Comparison of ENCODE assay signal across 1 cellular context in the genomic region with DNA sequence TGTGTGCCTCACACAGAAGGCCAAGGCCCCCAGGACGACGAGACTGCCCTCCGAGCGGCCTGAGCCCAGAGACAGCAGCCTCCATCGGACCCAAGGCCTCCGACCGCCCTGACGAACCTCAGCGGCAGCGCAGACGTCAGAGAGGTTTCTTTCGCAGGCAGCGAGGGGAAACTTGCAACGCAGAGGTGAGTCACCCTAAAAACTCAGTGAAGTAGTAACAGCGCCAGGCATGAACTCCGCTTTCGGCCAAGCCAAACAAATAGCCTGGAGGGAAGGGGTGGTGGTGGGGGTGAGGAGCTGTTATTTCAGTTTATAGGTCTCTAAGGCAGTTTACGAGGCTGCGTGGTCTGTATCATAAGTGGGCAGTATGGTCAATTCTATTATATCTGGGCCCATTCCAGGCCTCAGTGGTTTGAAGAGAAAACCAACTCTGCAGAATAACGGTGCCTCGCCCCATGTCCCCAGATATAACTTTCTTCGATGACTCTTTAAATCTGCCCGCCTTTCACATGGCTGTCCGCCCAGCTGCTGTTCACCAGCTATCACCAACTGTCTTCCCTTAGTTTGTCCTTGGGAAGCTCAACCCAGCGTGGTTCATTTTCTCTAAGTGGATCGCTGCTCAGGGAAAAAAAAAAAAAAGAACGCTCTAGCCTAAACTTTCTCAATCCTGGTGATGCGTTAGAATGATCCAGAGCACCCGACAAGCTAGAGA.
A peak's percentile ranks its signal among the peaks of the same experiment; 100 is the strongest.
TF ChIP-seq lines count a peak whose summit lies in the region.

No MANE protein-coding gene starts in this region.

TF ChIP-seq in HEK293, 187 proteins besides CTCF, POLR2A, EP300 and RAD21 (continued from another document):
- TF ChIP-seq, protein P1, sequence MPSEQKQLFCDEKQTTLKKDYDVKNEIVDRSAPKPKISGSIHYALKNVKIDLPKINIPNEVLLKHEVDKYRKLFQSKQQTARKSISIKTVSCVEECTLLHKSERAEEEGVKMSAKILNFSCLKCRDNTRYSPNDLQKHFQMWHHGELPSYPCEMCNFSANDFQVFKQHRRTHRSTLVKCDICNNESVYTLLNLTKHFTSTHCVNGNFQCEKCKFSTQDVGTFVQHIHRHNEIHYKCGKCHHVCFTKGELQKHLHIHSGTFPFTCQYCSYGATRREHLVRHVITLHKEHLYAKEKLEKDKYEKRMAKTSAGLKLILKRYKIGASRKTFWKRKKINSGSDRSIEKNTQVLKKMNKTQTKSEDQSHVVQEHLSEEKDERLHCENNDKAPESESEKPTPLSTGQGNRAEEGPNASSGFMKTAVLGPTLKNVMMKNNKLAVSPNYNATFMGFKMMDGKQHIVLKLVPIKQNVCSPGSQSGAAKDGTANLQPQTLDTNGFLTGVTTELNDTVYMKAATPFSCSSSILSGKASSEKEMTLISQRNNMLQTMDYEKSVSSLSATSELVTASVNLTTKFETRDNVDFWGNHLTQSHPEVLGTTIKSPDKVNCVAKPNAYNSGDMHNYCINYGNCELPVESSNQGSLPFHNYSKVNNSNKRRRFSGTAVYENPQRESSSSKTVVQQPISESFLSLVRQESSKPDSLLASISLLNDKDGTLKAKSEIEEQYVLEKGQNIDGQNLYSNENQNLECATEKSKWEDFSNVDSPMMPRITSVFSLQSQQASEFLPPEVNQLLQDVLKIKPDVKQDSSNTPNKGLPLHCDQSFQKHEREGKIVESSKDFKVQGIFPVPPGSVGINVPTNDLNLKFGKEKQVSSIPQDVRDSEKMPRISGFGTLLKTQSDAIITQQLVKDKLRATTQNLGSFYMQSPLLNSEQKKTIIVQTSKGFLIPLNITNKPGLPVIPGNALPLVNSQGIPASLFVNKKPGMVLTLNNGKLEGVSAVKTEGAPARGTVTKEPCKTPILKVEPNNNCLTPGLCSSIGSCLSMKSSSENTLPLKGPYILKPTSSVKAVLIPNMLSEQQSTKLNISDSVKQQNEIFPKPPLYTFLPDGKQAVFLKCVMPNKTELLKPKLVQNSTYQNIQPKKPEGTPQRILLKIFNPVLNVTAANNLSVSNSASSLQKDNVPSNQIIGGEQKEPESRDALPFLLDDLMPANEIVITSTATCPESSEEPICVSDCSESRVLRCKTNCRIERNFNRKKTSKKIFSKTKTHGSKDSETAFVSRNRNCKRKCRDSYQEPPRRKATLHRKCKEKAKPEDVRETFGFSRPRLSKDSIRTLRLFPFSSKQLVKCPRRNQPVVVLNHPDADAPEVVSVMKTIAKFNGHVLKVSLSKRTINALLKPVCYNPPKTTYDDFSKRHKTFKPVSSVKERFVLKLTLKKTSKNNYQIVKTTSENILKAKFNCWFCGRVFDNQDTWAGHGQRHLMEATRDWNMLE (tag by site-specific recombination; conservative IDR thresholded peaks at IDR 0.05; ENCODE audit: low read depth), result no peak
- TF ChIP-seq, protein P2, sequence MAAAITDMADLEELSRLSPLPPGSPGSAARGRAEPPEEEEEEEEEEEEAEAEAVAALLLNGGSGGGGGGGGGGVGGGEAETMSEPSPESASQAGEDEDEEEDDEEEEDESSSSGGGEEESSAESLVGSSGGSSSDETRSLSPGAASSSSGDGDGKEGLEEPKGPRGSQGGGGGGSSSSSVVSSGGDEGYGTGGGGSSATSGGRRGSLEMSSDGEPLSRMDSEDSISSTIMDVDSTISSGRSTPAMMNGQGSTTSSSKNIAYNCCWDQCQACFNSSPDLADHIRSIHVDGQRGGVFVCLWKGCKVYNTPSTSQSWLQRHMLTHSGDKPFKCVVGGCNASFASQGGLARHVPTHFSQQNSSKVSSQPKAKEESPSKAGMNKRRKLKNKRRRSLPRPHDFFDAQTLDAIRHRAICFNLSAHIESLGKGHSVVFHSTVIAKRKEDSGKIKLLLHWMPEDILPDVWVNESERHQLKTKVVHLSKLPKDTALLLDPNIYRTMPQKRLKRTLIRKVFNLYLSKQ (tag by site-specific recombination; IDR thresholded peaks at IDR 0.05; ENCODE audit: borderline replicate concordance), result no peak
- no peak for TF ChIP-seq ZNF292 (tag by site-specific recombination; IDR thresholded peaks at IDR 0.05; ENCODE audit: borderline replicate concordance, low read depth)
- TF ChIP-seq, protein P3, sequence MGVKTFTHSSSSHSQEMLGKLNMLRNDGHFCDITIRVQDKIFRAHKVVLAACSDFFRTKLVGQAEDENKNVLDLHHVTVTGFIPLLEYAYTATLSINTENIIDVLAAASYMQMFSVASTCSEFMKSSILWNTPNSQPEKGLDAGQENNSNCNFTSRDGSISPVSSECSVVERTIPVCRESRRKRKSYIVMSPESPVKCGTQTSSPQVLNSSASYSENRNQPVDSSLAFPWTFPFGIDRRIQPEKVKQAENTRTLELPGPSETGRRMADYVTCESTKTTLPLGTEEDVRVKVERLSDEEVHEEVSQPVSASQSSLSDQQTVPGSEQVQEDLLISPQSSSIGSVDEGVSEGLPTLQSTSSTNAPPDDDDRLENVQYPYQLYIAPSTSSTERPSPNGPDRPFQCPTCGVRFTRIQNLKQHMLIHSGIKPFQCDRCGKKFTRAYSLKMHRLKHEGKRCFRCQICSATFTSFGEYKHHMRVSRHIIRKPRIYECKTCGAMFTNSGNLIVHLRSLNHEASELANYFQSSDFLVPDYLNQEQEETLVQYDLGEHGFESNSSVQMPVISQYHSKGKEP (tag by site-specific recombination; IDR thresholded peaks at IDR 0.05), result no peak
- peak; percentile 85 for TF ChIP-seq EGR2 (tag by site-specific recombination; IDR thresholded peaks at IDR 0.05; ENCODE audit: low read depth)
- TF ChIP-seq, protein P4, sequence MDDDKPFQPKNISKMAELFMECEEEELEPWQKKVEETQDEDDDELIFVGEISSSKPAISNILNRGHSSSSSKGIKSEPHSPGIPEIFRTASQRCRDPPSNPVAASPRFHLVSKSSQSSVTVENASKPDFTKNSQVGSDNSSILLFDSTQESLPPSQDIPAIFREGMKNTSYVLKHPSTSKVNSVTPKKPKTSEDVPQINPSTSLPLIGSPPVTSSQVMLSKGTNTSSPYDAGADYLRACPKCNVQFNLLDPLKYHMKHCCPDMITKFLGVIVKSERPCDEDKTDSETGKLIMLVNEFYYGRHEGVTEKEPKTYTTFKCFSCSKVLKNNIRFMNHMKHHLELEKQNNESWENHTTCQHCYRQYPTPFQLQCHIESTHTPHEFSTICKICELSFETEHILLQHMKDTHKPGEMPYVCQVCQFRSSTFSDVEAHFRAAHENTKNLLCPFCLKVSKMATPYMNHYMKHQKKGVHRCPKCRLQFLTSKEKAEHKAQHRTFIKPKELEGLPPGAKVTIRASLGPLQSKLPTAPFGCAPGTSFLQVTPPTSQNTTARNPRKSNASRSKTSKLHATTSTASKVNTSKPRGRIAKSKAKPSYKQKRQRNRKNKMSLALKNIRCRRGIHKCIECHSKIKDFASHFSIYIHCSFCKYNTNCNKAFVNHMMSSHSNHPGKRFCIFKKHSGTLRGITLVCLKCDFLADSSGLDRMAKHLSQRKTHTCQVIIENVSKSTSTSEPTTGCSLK (tag by site-specific recombination; IDR thresholded peaks at IDR 0.05), result no peak
- no peak for TF ChIP-seq ZNF585B (tag by site-specific recombination; IDR thresholded peaks at IDR 0.05)
- peak; percentile 55 for TF ChIP-seq ZBTB21 (tag by site-specific recombination; IDR thresholded peaks at IDR 0.05)
- TF ChIP-seq, protein P5, sequence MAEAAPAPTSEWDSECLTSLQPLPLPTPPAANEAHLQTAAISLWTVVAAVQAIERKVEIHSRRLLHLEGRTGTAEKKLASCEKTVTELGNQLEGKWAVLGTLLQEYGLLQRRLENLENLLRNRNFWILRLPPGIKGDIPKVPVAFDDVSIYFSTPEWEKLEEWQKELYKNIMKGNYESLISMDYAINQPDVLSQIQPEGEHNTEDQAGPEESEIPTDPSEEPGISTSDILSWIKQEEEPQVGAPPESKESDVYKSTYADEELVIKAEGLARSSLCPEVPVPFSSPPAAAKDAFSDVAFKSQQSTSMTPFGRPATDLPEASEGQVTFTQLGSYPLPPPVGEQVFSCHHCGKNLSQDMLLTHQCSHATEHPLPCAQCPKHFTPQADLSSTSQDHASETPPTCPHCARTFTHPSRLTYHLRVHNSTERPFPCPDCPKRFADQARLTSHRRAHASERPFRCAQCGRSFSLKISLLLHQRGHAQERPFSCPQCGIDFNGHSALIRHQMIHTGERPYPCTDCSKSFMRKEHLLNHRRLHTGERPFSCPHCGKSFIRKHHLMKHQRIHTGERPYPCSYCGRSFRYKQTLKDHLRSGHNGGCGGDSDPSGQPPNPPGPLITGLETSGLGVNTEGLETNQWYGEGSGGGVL (tag by site-specific recombination; IDR thresholded peaks at IDR 0.05), result peak; percentile 43
- no peak for TF ChIP-seq GFI1B (tag by site-specific recombination; IDR thresholded peaks at IDR 0.05)
- no peak for TF ChIP-seq ZNF155 (tag by site-specific recombination; IDR thresholded peaks at IDR 0.05)
- TF ChIP-seq, protein P6, sequence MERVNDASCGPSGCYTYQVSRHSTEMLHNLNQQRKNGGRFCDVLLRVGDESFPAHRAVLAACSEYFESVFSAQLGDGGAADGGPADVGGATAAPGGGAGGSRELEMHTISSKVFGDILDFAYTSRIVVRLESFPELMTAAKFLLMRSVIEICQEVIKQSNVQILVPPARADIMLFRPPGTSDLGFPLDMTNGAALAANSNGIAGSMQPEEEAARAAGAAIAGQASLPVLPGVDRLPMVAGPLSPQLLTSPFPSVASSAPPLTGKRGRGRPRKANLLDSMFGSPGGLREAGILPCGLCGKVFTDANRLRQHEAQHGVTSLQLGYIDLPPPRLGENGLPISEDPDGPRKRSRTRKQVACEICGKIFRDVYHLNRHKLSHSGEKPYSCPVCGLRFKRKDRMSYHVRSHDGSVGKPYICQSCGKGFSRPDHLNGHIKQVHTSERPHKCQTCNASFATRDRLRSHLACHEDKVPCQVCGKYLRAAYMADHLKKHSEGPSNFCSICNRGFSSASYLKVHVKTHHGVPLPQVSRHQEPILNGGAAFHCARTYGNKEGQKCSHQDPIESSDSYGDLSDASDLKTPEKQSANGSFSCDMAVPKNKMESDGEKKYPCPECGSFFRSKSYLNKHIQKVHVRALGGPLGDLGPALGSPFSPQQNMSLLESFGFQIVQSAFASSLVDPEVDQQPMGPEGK (tag by site-specific recombination; IDR thresholded peaks at IDR 0.05), result no peak
- TF ChIP-seq ZSCAN16 (tag by site-specific recombination; IDR thresholded peaks at IDR 0.05), result no peak
- TF ChIP-seq ZNF561 (tag by site-specific recombination; IDR thresholded peaks at IDR 0.05; ENCODE audit: borderline replicate concordance), result no peak
- TF ChIP-seq PRDM1 (tag by site-specific recombination; IDR thresholded peaks at IDR 0.05), result no peak
- no peak for TF ChIP-seq FEZF1 (tag by site-specific recombination; IDR thresholded peaks at IDR 0.05)
- no peak for TF ChIP-seq ZNF184 (tag by site-specific recombination; IDR thresholded peaks at IDR 0.05)
- peak; percentile 79 for TF ChIP-seq ZNF335 (tag by site-specific recombination; conservative IDR thresholded peaks at IDR 0.05)
- TF ChIP-seq ZNF558 (tag by site-specific recombination; IDR thresholded peaks at IDR 0.05), result no peak
- TF ChIP-seq ZNF654 (tag by site-specific recombination; IDR thresholded peaks at IDR 0.05; ENCODE audit: low read depth), result no peak
- TF ChIP-seq ZNF239 (tag by site-specific recombination; IDR thresholded peaks at IDR 0.05), result no peak
- TF ChIP-seq KLF1 (tag by site-specific recombination; IDR thresholded peaks at IDR 0.05), result peak; percentile 42; the same call in 1 of the 2 replicates
- TF ChIP-seq ZSCAN30 (tag by site-specific recombination; IDR thresholded peaks at IDR 0.05), result no peak
- TF ChIP-seq YY2 (tag by site-specific recombination; IDR thresholded peaks at IDR 0.05), result no peak
- TF ChIP-seq, protein P7, sequence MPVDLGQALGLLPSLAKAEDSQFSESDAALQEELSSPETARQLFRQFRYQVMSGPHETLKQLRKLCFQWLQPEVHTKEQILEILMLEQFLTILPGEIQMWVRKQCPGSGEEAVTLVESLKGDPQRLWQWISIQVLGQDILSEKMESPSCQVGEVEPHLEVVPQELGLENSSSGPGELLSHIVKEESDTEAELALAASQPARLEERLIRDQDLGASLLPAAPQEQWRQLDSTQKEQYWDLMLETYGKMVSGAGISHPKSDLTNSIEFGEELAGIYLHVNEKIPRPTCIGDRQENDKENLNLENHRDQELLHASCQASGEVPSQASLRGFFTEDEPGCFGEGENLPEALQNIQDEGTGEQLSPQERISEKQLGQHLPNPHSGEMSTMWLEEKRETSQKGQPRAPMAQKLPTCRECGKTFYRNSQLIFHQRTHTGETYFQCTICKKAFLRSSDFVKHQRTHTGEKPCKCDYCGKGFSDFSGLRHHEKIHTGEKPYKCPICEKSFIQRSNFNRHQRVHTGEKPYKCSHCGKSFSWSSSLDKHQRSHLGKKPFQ (tag by site-specific recombination; IDR thresholded peaks at IDR 0.05), result no peak
- no peak for TF ChIP-seq MZF1 (tag by site-specific recombination; IDR thresholded peaks at IDR 0.05; ENCODE audit: borderline replicate concordance)
- TF ChIP-seq, protein P8, sequence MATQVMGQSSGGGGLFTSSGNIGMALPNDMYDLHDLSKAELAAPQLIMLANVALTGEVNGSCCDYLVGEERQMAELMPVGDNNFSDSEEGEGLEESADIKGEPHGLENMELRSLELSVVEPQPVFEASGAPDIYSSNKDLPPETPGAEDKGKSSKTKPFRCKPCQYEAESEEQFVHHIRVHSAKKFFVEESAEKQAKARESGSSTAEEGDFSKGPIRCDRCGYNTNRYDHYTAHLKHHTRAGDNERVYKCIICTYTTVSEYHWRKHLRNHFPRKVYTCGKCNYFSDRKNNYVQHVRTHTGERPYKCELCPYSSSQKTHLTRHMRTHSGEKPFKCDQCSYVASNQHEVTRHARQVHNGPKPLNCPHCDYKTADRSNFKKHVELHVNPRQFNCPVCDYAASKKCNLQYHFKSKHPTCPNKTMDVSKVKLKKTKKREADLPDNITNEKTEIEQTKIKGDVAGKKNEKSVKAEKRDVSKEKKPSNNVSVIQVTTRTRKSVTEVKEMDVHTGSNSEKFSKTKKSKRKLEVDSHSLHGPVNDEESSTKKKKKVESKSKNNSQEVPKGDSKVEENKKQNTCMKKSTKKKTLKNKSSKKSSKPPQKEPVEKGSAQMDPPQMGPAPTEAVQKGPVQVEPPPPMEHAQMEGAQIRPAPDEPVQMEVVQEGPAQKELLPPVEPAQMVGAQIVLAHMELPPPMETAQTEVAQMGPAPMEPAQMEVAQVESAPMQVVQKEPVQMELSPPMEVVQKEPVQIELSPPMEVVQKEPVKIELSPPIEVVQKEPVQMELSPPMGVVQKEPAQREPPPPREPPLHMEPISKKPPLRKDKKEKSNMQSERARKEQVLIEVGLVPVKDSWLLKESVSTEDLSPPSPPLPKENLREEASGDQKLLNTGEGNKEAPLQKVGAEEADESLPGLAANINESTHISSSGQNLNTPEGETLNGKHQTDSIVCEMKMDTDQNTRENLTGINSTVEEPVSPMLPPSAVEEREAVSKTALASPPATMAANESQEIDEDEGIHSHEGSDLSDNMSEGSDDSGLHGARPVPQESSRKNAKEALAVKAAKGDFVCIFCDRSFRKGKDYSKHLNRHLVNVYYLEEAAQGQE (tag by site-specific recombination; IDR thresholded peaks at IDR 0.05), result no peak
- TF ChIP-seq, protein P9, sequence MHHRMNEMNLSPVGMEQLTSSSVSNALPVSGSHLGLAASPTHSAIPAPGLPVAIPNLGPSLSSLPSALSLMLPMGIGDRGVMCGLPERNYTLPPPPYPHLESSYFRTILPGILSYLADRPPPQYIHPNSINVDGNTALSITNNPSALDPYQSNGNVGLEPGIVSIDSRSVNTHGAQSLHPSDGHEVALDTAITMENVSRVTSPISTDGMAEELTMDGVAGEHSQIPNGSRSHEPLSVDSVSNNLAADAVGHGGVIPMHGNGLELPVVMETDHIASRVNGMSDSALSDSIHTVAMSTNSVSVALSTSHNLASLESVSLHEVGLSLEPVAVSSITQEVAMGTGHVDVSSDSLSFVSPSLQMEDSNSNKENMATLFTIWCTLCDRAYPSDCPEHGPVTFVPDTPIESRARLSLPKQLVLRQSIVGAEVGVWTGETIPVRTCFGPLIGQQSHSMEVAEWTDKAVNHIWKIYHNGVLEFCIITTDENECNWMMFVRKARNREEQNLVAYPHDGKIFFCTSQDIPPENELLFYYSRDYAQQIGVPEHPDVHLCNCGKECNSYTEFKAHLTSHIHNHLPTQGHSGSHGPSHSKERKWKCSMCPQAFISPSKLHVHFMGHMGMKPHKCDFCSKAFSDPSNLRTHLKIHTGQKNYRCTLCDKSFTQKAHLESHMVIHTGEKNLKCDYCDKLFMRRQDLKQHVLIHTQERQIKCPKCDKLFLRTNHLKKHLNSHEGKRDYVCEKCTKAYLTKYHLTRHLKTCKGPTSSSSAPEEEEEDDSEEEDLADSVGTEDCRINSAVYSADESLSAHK (tag by site-specific recombination; IDR thresholded peaks at IDR 0.05), result no peak
